In the genomic region with DNA sequence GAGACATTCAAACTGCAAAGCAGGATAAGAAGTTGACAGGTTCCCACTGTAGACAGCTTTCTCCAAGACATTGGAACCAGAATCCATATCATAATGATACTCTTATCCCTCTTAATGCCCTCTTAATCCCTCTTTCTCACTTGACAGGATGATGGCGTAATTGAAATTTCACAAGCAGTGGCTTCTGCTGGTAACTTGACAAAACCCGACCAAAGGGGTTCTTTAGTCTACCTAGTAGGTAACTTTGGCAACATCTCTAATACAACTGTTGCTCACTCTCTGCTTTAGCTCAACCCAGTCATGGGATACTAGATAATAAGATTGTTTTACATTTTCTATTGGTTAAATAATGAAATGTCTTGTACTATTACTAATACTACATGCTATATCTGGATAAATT, we compare ENCODE assay signal across 1 cellular context.
TF ChIP-seq lines count a peak whose summit lies in the region.

No MANE protein-coding gene starts in this region.

TF ChIP-seq in HepG2, 621 proteins besides CTCF, POLR2A, EP300 and RAD21:
- TF ChIP-seq SNAPC2 (CRISPR knock-in tag; IDR thresholded peaks at IDR 0.05) (no peak), HOXA9 (CRISPR knock-in tag; IDR thresholded peaks at IDR 0.05; ENCODE audit: borderline replicate concordance) (no peak)
- TF ChIP-seq, protein P1, sequence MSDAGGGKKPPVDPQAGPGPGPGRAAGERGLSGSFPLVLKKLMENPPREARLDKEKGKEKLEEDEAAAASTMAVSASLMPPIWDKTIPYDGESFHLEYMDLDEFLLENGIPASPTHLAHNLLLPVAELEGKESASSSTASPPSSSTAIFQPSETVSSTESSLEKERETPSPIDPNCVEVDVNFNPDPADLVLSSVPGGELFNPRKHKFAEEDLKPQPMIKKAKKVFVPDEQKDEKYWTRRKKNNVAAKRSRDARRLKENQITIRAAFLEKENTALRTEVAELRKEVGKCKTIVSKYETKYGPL (CRISPR knock-in tag; IDR thresholded peaks at IDR 0.05): no peak
